Comparison of ENCODE assay signal across 34 cellular contexts in the genomic region with DNA sequence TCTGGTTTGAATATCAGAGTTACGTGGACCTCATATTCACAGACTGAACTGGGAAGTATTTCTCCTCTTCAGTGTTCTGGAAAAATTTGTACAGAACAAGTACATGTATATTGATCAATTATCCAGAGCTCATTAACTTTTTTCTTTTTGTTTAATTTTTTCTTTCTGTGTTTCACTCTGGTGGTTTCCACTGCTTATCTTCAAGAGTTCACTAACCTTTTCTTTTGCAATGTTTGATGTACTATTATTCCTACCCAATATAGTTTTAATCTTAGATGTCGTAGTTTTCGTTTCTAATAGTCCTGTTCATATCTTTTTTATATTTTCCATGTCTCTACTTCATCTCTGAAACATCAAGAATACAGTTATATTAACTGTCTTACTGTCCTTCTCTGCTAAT.
"Had no signal": no experiment of that assay in that cellular context is flagged by ENCODE, and none has a peak within 500 bp of the region (broad histone marks: within the 10 kb centered on the region; RNA-seq: fewer than 3 reads in every experiment).

No MANE protein-coding gene starts in this region.

- H3K27me3 ChIP-seq: adrenal gland, body of pancreas, esophagus muscularis mucosa, foreskin keratinocyte, gastrocnemius medialis had no signal

- H3K36me3 ChIP-seq: adrenal gland, gastrocnemius medialis had no signal

- H3K9me3 ChIP-seq: adrenal gland, body of pancreas, esophagus muscularis mucosa, gastrocnemius medialis had no signal

- H3K4me1 ChIP-seq: adrenal gland, body of pancreas, foreskin keratinocyte had no signal

- H3K4me3 ChIP-seq: adrenal gland, body of pancreas, esophagus muscularis mucosa, gastrocnemius medialis had no signal

- DNase-seq: activated CD4-positive, alpha-beta memory T cell treated with anti-CD3 and anti-CD28 coated beads, Interleukin-2, amount 10 ng/mL, durations not matched to agents 7 days and 5 days; activated CD4-positive, alpha-beta T cell treated with anti-CD3 and anti-CD28 coated beads for 1 hour; activated CD4-positive, alpha-beta T cell treated with anti-CD3 and anti-CD28 coated beads for 4 hours; activated CD4-positive, alpha-beta T cell treated with anti-CD3 and anti-CD28 coated beads, Interleukin-2, amount 10 ng/mL, durations not matched to agents 7 days and 5 days; activated CD4-positive, alpha-beta T cell treated with anti-CD3 and anti-CD28 coated beads, Interleukin-2, amount 50 U/mL, for 4 hours; activated CD8-positive, alpha-beta memory T cell treated with anti-CD3 and anti-CD28 coated beads, Interleukin-2, amount 50 U/mL, for 48 hours; activated effector memory CD4-positive, alpha-beta T cell treated with anti-CD3 and anti-CD28 coated beads, Interleukin-2, amount 50 U/mL, for 16 hours; activated naive CD4-positive, alpha-beta T cell treated with anti-CD3 and anti-CD28 coated beads for 36 hours; activated naive CD8-positive, alpha-beta T cell treated with anti-CD3 and anti-CD28 coated beads for 36 hours; activated naive CD8-positive, alpha-beta T cell treated with anti-CD3 and anti-CD28 coated beads, Interleukin-2, amount 50 U/mL, for 24 hours; activated T-cell treated with anti-CD3 and anti-CD28 coated beads for 4 hours; activated T-cell treated with anti-CD3 and anti-CD28 coated beads, Interleukin-2, amount 50 U/mL, for 4 hours; adrenal gland; amygdala; aorta; body of pancreas; caudate nucleus; cortex of kidney; dermis blood vessel endothelial cell; effector CD4-positive, alpha-beta T cell; effector memory CD8-positive, alpha-beta T cell; erythroblast; foreskin keratinocyte; gastrocnemius medialis; glutamatergic neuron; T-helper 1 cell; T-helper 17 cell; T1000 had no signal

- ATAC-seq: activated naive CD8-positive, alpha-beta T cell treated with anti-CD3 and anti-CD28 coated beads, Interleukin-2, amount 50 U/mL, for 24 hours; activated T-cell treated with anti-CD3 and anti-CD28 coated beads, Interleukin-2, amount 50 U/mL, for 4 hours; body of pancreas; effector memory CD8-positive, alpha-beta T cell; foreskin keratinocyte; gastrocnemius medialis; T-helper 17 cell had no signal

- H3K27me3 Mint-ChIP-seq: activated CD4-positive, alpha-beta memory T cell treated with anti-CD3 and anti-CD28 coated beads, Interleukin-2, amount 10 ng/mL, durations not matched to agents 7 days and 5 days; activated CD4-positive, alpha-beta T cell treated with anti-CD3 and anti-CD28 coated beads, Interleukin-2, amount 10 ng/mL, durations not matched to agents 7 days and 5 days; activated naive CD4-positive, alpha-beta T cell treated with anti-CD3 and anti-CD28 coated beads, Interleukin-2, amount 50 U/mL, for 24 hours; activated naive CD8-positive, alpha-beta T cell treated with anti-CD3 and anti-CD28 coated beads for 36 hours; activated naive CD8-positive, alpha-beta T cell treated with anti-CD3 and anti-CD28 coated beads, Interleukin-2, amount 50 U/mL, for 24 hours; effector memory CD8-positive, alpha-beta T cell; T-helper 17 cell had no signal

- FAIRE-seq: colon had no signal

- H3K27ac ChIP-seq: adrenal gland, body of pancreas, esophagus muscularis mucosa, foreskin keratinocyte, gastrocnemius medialis had no signal

- H3K27ac Mint-ChIP-seq: activated CD4-positive, alpha-beta T cell treated with anti-CD3 and anti-CD28 coated beads, Interleukin-2, amount 10 ng/mL, durations not matched to agents 7 days and 5 days; activated naive CD4-positive, alpha-beta T cell treated with anti-CD3 and anti-CD28 coated beads for 36 hours; activated naive CD4-positive, alpha-beta T cell treated with anti-CD3 and anti-CD28 coated beads, Interleukin-2, amount 50 U/mL, for 24 hours; activated naive CD8-positive, alpha-beta T cell treated with anti-CD3 and anti-CD28 coated beads for 36 hours; activated naive CD8-positive, alpha-beta T cell treated with anti-CD3 and anti-CD28 coated beads, Interleukin-2, amount 50 U/mL, for 24 hours; activated T-helper 1 cell treated with anti-CD3 and anti-CD28 coated beads, Interleukin-12 subunit alpha, Interleukin-12 subunit beta, Interleukin-2, Interleukin-4 antibody, amounts not matched to agents 30 ng/mL and 10 ng/mL and 1 ng/mL, durations not matched to agents 14 hours and 24 hours and 36 hours; activated T-helper 2 cell treated with anti-CD3 and anti-CD28 coated beads, Interferon-gamma antibody, Interleukin-2, Interleukin-4, amounts not matched to agents 10 μg/mL and 5 μg/mL and 100 μg/mL, durations not matched to agents 14 hours and 24 hours and 36 hours; T-helper 17 cell; T-helper 2 cell treated with Interferon-gamma antibody and Interleukin-4, amounts not matched to agents 5 μg/mL and 100 μg/mL, for 36 hours had no signal

- H3K9me3 Mint-ChIP-seq: activated CD4-positive, alpha-beta memory T cell treated with anti-CD3 and anti-CD28 coated beads, Interleukin-2, amount 10 ng/mL, durations not matched to agents 7 days and 5 days; activated CD4-positive, alpha-beta T cell treated with anti-CD3 and anti-CD28 coated beads, Interleukin-2, amount 10 ng/mL, durations not matched to agents 7 days and 5 days; activated naive CD4-positive, alpha-beta T cell treated with anti-CD3 and anti-CD28 coated beads for 36 hours; activated naive CD4-positive, alpha-beta T cell treated with anti-CD3 and anti-CD28 coated beads, Interleukin-2, amount 50 U/mL, for 24 hours; activated naive CD8-positive, alpha-beta T cell treated with anti-CD3 and anti-CD28 coated beads for 36 hours; activated naive CD8-positive, alpha-beta T cell treated with anti-CD3 and anti-CD28 coated beads, Interleukin-2, amount 50 U/mL, for 24 hours; activated T-cell treated with anti-CD3 and anti-CD28 coated beads, Interleukin-2, amount 50 U/mL, for 4 hours; activated T-helper 1 cell treated with anti-CD3 and anti-CD28 coated beads, Interleukin-12 subunit alpha, Interleukin-12 subunit beta, Interleukin-2, Interleukin-4 antibody, amounts not matched to agents 30 ng/mL and 10 ng/mL and 1 ng/mL, durations not matched to agents 14 hours and 24 hours and 36 hours; activated T-helper 2 cell treated with anti-CD3 and anti-CD28 coated beads, Interferon-gamma antibody, Interleukin-2, Interleukin-4, amounts not matched to agents 10 μg/mL and 5 μg/mL and 100 μg/mL, durations not matched to agents 14 hours and 24 hours and 36 hours; effector memory CD8-positive, alpha-beta T cell; T-helper 2 cell treated with Interferon-gamma antibody and Interleukin-4, amounts not matched to agents 5 μg/mL and 100 μg/mL, for 36 hours had no signal

- H3K4me3 Mint-ChIP-seq: activated CD4-positive, alpha-beta memory T cell treated with anti-CD3 and anti-CD28 coated beads, Interleukin-2, amount 10 ng/mL, durations not matched to agents 7 days and 5 days; activated CD4-positive, alpha-beta T cell treated with anti-CD3 and anti-CD28 coated beads, Interleukin-2, amount 10 ng/mL, durations not matched to agents 7 days and 5 days; activated naive CD4-positive, alpha-beta T cell treated with anti-CD3 and anti-CD28 coated beads for 36 hours; activated naive CD4-positive, alpha-beta T cell treated with anti-CD3 and anti-CD28 coated beads, Interleukin-2, amount 50 U/mL, for 24 hours; activated naive CD8-positive, alpha-beta T cell treated with anti-CD3 and anti-CD28 coated beads for 36 hours; activated naive CD8-positive, alpha-beta T cell treated with anti-CD3 and anti-CD28 coated beads, Interleukin-2, amount 50 U/mL, for 24 hours; activated T-cell treated with anti-CD3 and anti-CD28 coated beads, Interleukin-2, amount 50 U/mL, for 4 hours; activated T-helper 1 cell treated with anti-CD3 and anti-CD28 coated beads, Interleukin-12 subunit alpha, Interleukin-12 subunit beta, Interleukin-2, Interleukin-4 antibody, amounts not matched to agents 30 ng/mL and 10 ng/mL and 1 ng/mL, durations not matched to agents 14 hours and 24 hours and 36 hours; effector memory CD8-positive, alpha-beta T cell; T-helper 17 cell; T-helper 2 cell treated with Interferon-gamma antibody and Interleukin-4, amounts not matched to agents 5 μg/mL and 100 μg/mL, for 36 hours had no signal
